Comparison of ENCODE assay signal across 28 cellular contexts in genomic region chr1:78126506-78126905, GRCh38.
"Had no signal": no experiment of that assay in that cellular context is flagged by ENCODE, and none has a peak within 500 bp of the region (broad histone marks: within the 10 kb centered on the region; RNA-seq: fewer than 3 reads in every experiment).

No MANE protein-coding gene starts in this region.

- H3K4me2 ChIP-seq: hepatocyte had no signal

- H3K4me3 ChIP-seq: body of pancreas, esophagus muscularis mucosa, hepatocyte, left ventricle myocardium inferior, skin epidermis, suprapubic skin, tibial nerve had no signal

- H3K79me2 ChIP-seq: hepatocyte, parathyroid adenoma had no signal

- FAIRE-seq: frontal cortex had no signal

- H3K27ac ChIP-seq: body of pancreas, esophagus muscularis mucosa, hepatocyte, left ventricle myocardium inferior, parathyroid adenoma, skin epidermis, suprapubic skin, tibial nerve had no signal

- H3K9ac ChIP-seq: parathyroid adenoma had no signal

- H2AFZ ChIP-seq: hepatocyte, parathyroid adenoma had no signal

- H3K36me3 ChIP-seq: esophagus muscularis mucosa, suprapubic skin, tibial nerve had no signal

- H3K27me3 ChIP-seq: body of pancreas, esophagus muscularis mucosa, hepatocyte, suprapubic skin, tibial nerve had no signal

- ATAC-seq: activated T-cell treated with anti-CD3 and anti-CD28 coated beads, Interleukin-2, amount 50 U/mL, for 4 hours; body of pancreas; effector memory CD8-positive, alpha-beta T cell; natural killer cell treated with Interleukin-12 subunit alpha and Interleukin-12 subunit beta and Interleukin-15 and Interleukin-18, amount 100 ng/mL, for 72 hours; right cardiac atrium; stimulated activated effector memory CD8-positive, alpha-beta T cell treated with anti-CD3 and anti-CD28 coated beads, Interleukin-12 subunit alpha, Interleukin-12 subunit beta, amount 100 ng/mL, for 72 hours; stimulated activated naive CD8-positive, alpha-beta T cell treated with anti-CD3 and anti-CD28 coated beads, Interleukin-15, amount 100 ng/mL, for 72 hours had no signal

- H3K9me3 ChIP-seq: body of pancreas, esophagus muscularis mucosa, left ventricle myocardium inferior, suprapubic skin, tibial nerve had no signal

- H3K4me1 ChIP-seq: body of pancreas, left ventricle myocardium inferior, parathyroid adenoma, suprapubic skin, tibial nerve had no signal

- DNase-seq: activated B cell treated with CpG ODN at 0.5 μM for 24 hours; activated CD4-positive, alpha-beta T cell treated with anti-CD3 and anti-CD28 coated beads for 4 hours; activated CD4-positive, alpha-beta T cell treated with anti-CD3 and anti-CD28 coated beads, Interleukin-2, amount 50 U/mL, for 48 hours; activated CD8-positive, alpha-beta memory T cell treated with anti-CD3 and anti-CD28 coated beads, Interleukin-2, amount 50 U/mL, for 48 hours; activated naive CD4-positive, alpha-beta T cell treated with Interleukin-2 at 50 U/mL for 16 hours; activated naive CD8-positive, alpha-beta T cell treated with anti-CD3 and anti-CD28 coated beads, Interleukin-2, amount 10 ng/mL, durations not matched to agents 7 days and 5 days; activated T-cell treated with anti-CD3 and anti-CD28 coated beads, Interleukin-2, amount 50 U/mL, for 4 hours; amygdala; body of pancreas; caudate nucleus; effector memory CD8-positive, alpha-beta T cell; glutamatergic neuron; immature natural killer cell; left ventricle myocardium inferior; mammary epithelial cell; midbrain; right cardiac atrium; stimulated activated CD4-positive, alpha-beta T cell treated with anti-CD3 and anti-CD28 coated beads, Interleukin-2, amount 100 ng/mL, for 24 hours; stimulated activated naive CD8-positive, alpha-beta T cell treated with anti-CD3 and anti-CD28 coated beads, Interleukin-15, amount 100 ng/mL, for 72 hours had no signal
